8 cellular contexts compared by ENCODE assay signal in the genomic region with DNA sequence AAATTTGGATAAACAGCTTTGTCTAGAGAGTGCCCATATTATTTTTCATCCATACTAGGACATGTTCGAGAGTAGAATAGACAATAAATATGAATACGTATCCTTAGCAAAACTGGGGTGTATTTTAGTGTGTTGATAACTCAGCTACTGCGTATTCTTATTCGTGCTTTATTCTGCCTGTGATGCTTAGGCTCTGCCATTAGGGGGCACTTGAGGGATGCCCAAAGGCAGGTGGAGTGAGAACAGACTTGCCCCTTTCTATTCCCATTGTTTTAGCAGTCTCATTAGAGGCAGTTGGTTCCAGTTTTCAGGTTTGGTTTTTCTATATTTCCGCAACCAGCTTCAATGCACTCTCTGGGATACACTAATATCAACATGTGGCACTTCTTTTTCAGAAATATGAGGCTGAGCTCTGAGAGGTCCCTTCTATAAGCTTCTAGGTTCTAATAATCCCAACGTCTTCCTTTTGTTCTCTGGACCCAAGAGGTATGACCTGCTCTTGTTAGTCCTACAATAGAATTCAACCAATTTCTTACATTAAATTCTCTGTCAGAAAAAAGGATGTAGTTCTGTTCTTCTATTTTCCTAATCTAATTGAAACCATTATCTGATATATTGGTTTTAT.
A peak's percentile ranks its signal among the peaks of the same experiment; 100 is the strongest.
DNase-seq lines count a peak whose midpoint lies in the region; ATAC-seq, FAIRE-seq and TF ChIP-seq lines count a peak whose summit lies in the region.

No MANE protein-coding gene starts in this region.

- CTCF ChIA-PET in A549 (lab: Yijun Ruan, JAX): interaction anchor here (0.7 kb wide), 1 partner anchor 28 kb away, joined by 3 read pairs; no protein-coding TSS in a partner anchor
- CTCF ChIA-PET in Panc1 (lab: Charles Lee): no interaction called here

- TF ChIP-seq RAD21 in A549 (conservative IDR thresholded peaks at IDR 0.05 in 1 of 2, IDR thresholded peaks at IDR 0.05 in 1 of 2) (peak in 1 of 2 experiments; percentile 31; a peak in 2 of 5 replicates), Ishikawa (IDR thresholded peaks at IDR 0.05; ENCODE audit: low read depth) (peak; percentile 82)

- POLR2A ChIA-PET in A549 (lab: Yijun Ruan, JAX) (no interaction called here), Panc1 (lab: Charles Lee) (no interaction called here)

- 0 out of 3 replicates have a peak, but pooled peaks have one; percentile 5 for TF ChIP-seq CTCF in A549 (IDR thresholded peaks at IDR 0.05)
- peak; percentile 79 for TF ChIP-seq CTCF in GM13977 (IDR thresholded peaks at IDR 0.05; ENCODE audit: extremely low read depth, insufficient read depth, missing control alignments)
- TF ChIP-seq CTCF in Panc1 (IDR thresholded peaks at IDR 0.05): peak; percentile 69
- peak in 1 of 6 experiments; percentile 26 for TF ChIP-seq CTCF in Peyer's patch (IDR thresholded peaks at IDR 0.05)

- 25% methylated on average over 6 of the region's 6 CpGs for WGBS in A549 (ENCODE audit: missing lambda C conversion rate)

- intact Hi-C loops in Panc1 (cut with micrococcal nuclease; ENCODE audit: unreplicated experiment): no loop called here

- no peak overlapping the region for H3K4me2 ChIP-seq in A549

- FAIRE-seq in A549 (lab: Jason Lieb, UNC): no peak
- no peak for FAIRE-seq in urothelium cell line (lab: Jason Lieb, UNC)

- H3K4me3 ChIP-seq in A549: no peak overlapping the region
- H3K4me3 ChIP-seq in Panc1 (ENCODE audit: low read depth in 2 of 2, low read length in 2 of 2): peak overlapping the region in 1 of 2 experiments; percentile 11; a peak in 1 of 4 replicates
- no peak overlapping the region for H3K4me3 ChIP-seq in Peyer's patch

- in situ Hi-C loops in GM13977 (cut with MboI; ENCODE audit: low pct_unique_long_range_greater_than_20kb, low sequenced_read_pairs, unreplicated experiment): no loop called here
- in situ Hi-C loops in Panc1 (cut with HindIII; ENCODE audit: low pct_unique_long_range_greater_than_20kb, low sequenced_read_pairs): no loop called here

- TF ChIP-seq EP300 in A549 (IDR thresholded peaks at IDR 0.05) (no peak), Ishikawa (IDR thresholded peaks at IDR 0.05; ENCODE audit: borderline replicate concordance) (no peak)

- TF ChIP-seq POLR2A in A549 (IDR thresholded peaks at IDR 0.05; ENCODE audit: low read length) (no peak), Peyer's patch (IDR thresholded peaks at IDR 0.05) (no peak)

- H3K27ac ChIP-seq in A549 (no peak overlapping the region), Panc1 (ENCODE audit: low read length) (no peak overlapping the region), Peyer's patch (no peak overlapping the region)

- ATAC-seq in A549 (no peak), Panc1 (no peak; the same call in 1 of the 2 replicates)

- BruUV-seq in Panc1 (replicated peaks; lab: Mats Ljungman, UMichigan): no TSS peak

- H3K27me3 ChIP-seq in Panc1 (ENCODE audit: control insufficient read depth, insufficient read depth, low read length) (no peaks in the 10 kb centered on the region), Peyer's patch (no peaks in the 10 kb centered on the region)

- H3K4me1 ChIP-seq in A549 (no peaks in the 10 kb centered on the region), Panc1 (ENCODE audit: control insufficient read depth, insufficient read depth, low read length) (no peaks in the 10 kb centered on the region), Peyer's patch (no peaks in the 10 kb centered on the region)

- H3K36me3 ChIP-seq in Panc1 (ENCODE audit: control insufficient read depth, insufficient read depth, low read length): no peaks in the 10 kb centered on the region
- H3K36me3 ChIP-seq in Peyer's patch: no peaks in the 10 kb centered on the region

- DNase-seq in A549 (ENCODE audit: low read depth in 1 of 2, low spot score in 1 of 2) (peak; percentile 1 to 17), GM13977 (ENCODE audit: low spot score) (peak; percentile 4), Panc1 (ENCODE audit: low read depth, low spot score) (no peak), glomerular endothelial cell (ENCODE audit: extremely low read depth, low read depth, low spot score) (peak; percentile 25), urothelium cell line (ENCODE audit: low spot score) (peak; percentile 64), Peyer's patch (no peak), GOT3 (lab: John Stamatoyannopoulos, UW) (no peak)

- H3K9me3 ChIP-seq in A549 (no peaks in the 10 kb centered on the region), Panc1 (ENCODE audit: control insufficient read depth, insufficient read depth, low read depth, low read length) (no peaks in the 10 kb centered on the region), Peyer's patch (no peaks in the 10 kb centered on the region)

TF ChIP-seq in A549, 52 proteins besides CTCF, POLR2A, EP300 and RAD21:
- TF ChIP-seq RNF2 (IDR thresholded peaks at IDR 0.05; ENCODE audit: borderline replicate concordance, low read depth) (no peak), ESRRA (IDR thresholded peaks at IDR 0.05; ENCODE audit: borderline replicate concordance, low read length) (no peak), HDAC2 (IDR thresholded peaks at IDR 0.05) (no peak), CBX2 (IDR thresholded peaks at IDR 0.05; ENCODE audit: borderline replicate concordance, low read depth) (no peak), TFCP2L1 (CRISPR knock-in tag; IDR thresholded peaks at IDR 0.05) (no peak), BHLHE40 (IDR thresholded peaks at IDR 0.05; ENCODE audit: low read depth, low read length) (no peak), JUN (IDR thresholded peaks at IDR 0.05) (no peak), POLR2AphosphoS2 (conservative IDR thresholded peaks at IDR 0.05; ENCODE audit: low read length) (no peak), CHD4 (IDR thresholded peaks at IDR 0.05; ENCODE audit: borderline replicate concordance) (no peak), RARB (CRISPR knock-in tag; IDR thresholded peaks at IDR 0.05) (no peak), GATA3 (IDR thresholded peaks at IDR 0.05; ENCODE audit: borderline replicate concordance) (no peak), MAZ (IDR thresholded peaks at IDR 0.05; ENCODE audit: borderline replicate concordance, low read depth, low read length) (no peak), HOXA7 (CRISPR knock-in tag; IDR thresholded peaks at IDR 0.05) (no peak), EHMT2 (IDR thresholded peaks at IDR 0.05; ENCODE audit: low read depth) (no peak), KDM5A (IDR thresholded peaks at IDR 0.05) (no peak)
- TF ChIP-seq, protein P1, sequence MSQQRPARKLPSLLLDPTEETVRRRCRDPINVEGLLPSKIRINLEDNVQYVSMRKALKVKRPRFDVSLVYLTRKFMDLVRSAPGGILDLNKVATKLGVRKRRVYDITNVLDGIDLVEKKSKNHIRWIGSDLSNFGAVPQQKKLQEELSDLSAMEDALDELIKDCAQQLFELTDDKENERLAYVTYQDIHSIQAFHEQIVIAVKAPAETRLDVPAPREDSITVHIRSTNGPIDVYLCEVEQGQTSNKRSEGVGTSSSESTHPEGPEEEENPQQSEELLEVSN (IDR thresholded peaks at IDR 0.05; ENCODE audit: borderline replicate concordance, low read depth): no peak

TF ChIP-seq in Ishikawa, 13 proteins besides CTCF, POLR2A, EP300 and RAD21:
- no peak for TF ChIP-seq EGR1 (IDR thresholded peaks at IDR 0.05)
- no peak for TF ChIP-seq FOXM1 (IDR thresholded peaks at IDR 0.05; ENCODE audit: borderline replicate concordance, low read depth)
- TF ChIP-seq, protein P2, sequence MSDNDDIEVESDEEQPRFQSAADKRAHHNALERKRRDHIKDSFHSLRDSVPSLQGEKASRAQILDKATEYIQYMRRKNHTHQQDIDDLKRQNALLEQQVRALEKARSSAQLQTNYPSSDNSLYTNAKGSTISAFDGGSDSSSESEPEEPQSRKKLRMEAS (IDR thresholded peaks at IDR 0.05): no peak
- no peak for TF ChIP-seq ZBTB7A (IDR thresholded peaks at IDR 0.05; ENCODE audit: low read depth)
- no peak for TF ChIP-seq CEBPB (IDR thresholded peaks at IDR 0.05)
- no peak for TF ChIP-seq CREB1 (IDR thresholded peaks at IDR 0.05; ENCODE audit: low read depth)
- no peak for TF ChIP-seq TAF1 (IDR thresholded peaks at IDR 0.05; ENCODE audit: low read depth)
- TF ChIP-seq, protein P3, sequence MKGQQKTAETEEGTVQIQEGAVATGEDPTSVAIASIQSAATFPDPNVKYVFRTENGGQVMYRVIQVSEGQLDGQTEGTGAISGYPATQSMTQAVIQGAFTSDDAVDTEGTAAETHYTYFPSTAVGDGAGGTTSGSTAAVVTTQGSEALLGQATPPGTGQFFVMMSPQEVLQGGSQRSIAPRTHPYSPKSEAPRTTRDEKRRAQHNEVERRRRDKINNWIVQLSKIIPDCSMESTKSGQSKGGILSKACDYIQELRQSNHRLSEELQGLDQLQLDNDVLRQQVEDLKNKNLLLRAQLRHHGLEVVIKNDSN (IDR thresholded peaks at IDR 0.05): no peak
TF ChIP-seq in Ishikawa: peak in this region for 0.

Comparison
In these comparisons a context has a peak if more than half of its experiments do, and no peak if none do; other contexts are left out.
1. DNase-seq: peak in A549 (2 of 2), GM13977 (single experiment), glomerular endothelial cell (single experiment) and urothelium cell line (single experiment); none in Panc1 (single experiment), Peyer's patch (0 of 3) and GOT3 (single experiment).